In genomic region chr9:99113418-99114048, GRCh38 we compare ENCODE assay signal across 14 cellular contexts. TPM values are rescaled to one million over a fixed set of nuclear protein-coding genes. Genes with fewer than 3 reads are reported as not detected.
A peak's percentile ranks its signal among the peaks of the same experiment; 100 is the strongest.
DNase-seq lines count a peak whose midpoint lies in the region; ATAC-seq and TF ChIP-seq lines count a peak whose summit lies in the region.
"Had no signal": no experiment of that assay in that cellular context is flagged by ENCODE, and none has a peak within 500 bp of the region (broad histone marks: within the 10 kb centered on the region; RNA-seq: fewer than 3 reads in every experiment).

No MANE protein-coding gene starts in this region.

- no peak overlapping the region for H3K4me2 ChIP-seq in PC-9

- peak overlapping the region; percentile 77 to 89 for H3K4me3 Mint-ChIP-seq in activated T-cell treated with anti-CD3 and anti-CD28 coated beads, Interleukin-2, amount 50 U/mL, for 72 hours
- H3K4me3 Mint-ChIP-seq in WTC11: no peak overlapping the region

- H3K27me3 ChIP-seq in esophagus muscularis mucosa: no peaks in the 10 kb centered on the region
- H3K27me3 ChIP-seq in stomach smooth muscle (ENCODE audit: control insufficient read depth in 1 of 2, insufficient read depth in 2 of 2, low read length in 2 of 2): no peaks in the 10 kb centered on the region
- no peaks in the 10 kb centered on the region for H3K27me3 ChIP-seq in PC-9 (ENCODE audit: insufficient read depth, low read depth)
- H3K27me3 ChIP-seq: pancreas, upper lobe of right lung had no signal

- peaks cover 49% of the 10 kb centered on the region for H3K79me2 ChIP-seq in PC-9 (ENCODE audit: low read depth)

- H3K9ac ChIP-seq in stomach smooth muscle (ENCODE audit: low read length in 2 of 2): no peak overlapping the region

- 69% methylated on average over 2 of the region's 2 CpGs for WGBS in esophagus muscularis mucosa

- TF ChIP-seq EP300 in esophagus muscularis mucosa (IDR thresholded peaks at IDR 0.05): no peak

- H3K9me3 ChIP-seq in esophagus muscularis mucosa: no peaks in the 10 kb centered on the region
- no peaks in the 10 kb centered on the region for H3K9me3 ChIP-seq in stomach smooth muscle (ENCODE audit: control insufficient read depth in 2 of 2, low read length in 2 of 2)
- H3K9me3 ChIP-seq in PC-9 (ENCODE audit: insufficient read depth, low read depth): peaks cover 3% of the 10 kb centered on the region; the same call in 1 of the 2 replicates
- no peaks in the 10 kb centered on the region for H3K9me3 ChIP-seq in mucosa of descending colon
- H3K9me3 ChIP-seq: pancreas, upper lobe of right lung had no signal

- H3K4me1 ChIP-seq in esophagus muscularis mucosa (peaks cover 34 to 78% (median 73%) of the 10 kb centered on the region in 4 donors), stomach smooth muscle (ENCODE audit: control insufficient read depth, insufficient read depth, low read length) (peaks cover 5% of the 10 kb centered on the region), PC-9 (replicated peaks; ENCODE audit: insufficient read depth) (no peaks in the 10 kb centered on the region), mucosa of descending colon (ENCODE audit: low read depth) (peaks cover 12% of the 10 kb centered on the region)

- H3F3A ChIP-seq in PC-9 (ENCODE audit: insufficient read depth, low read depth): no peaks in the 10 kb centered on the region

- CTCF ChIA-PET in WTC11 (lab: Charles Lee): interaction anchor here (0.5 to 1.6 kb wide), 3 partner anchors 27 to 263 kb away, joined by 3 to 6 read pairs (median 4); no protein-coding TSS in a partner anchor
- CTCF ChIA-PET in PC-9 (lab: Charles Lee): interaction anchor here (0.6 kb wide), 1 partner anchor 26 kb away, joined by 3 read pairs; no protein-coding TSS in a partner anchor

- H4K20me1 ChIP-seq in PC-9 (ENCODE audit: insufficient read depth): no peaks in the 10 kb centered on the region; the same call in 1 of the 2 replicates

- no peak for TF ChIP-seq CTCF in WTC11 (IDR thresholded peaks at IDR 0.05)
- TF ChIP-seq CTCF in esophagus muscularis mucosa (IDR thresholded peaks at IDR 0.05): no peak
- no peak for TF ChIP-seq CTCF in PC-9 (conservative IDR thresholded peaks at IDR 0.05)
- no peak for TF ChIP-seq CTCF in mucosa of descending colon (IDR thresholded peaks at IDR 0.05)

- BruUV-seq in PC-9 (replicated peaks; lab: Mats Ljungman, UMichigan): no TSS peak

- H3K9me3 Mint-ChIP-seq in activated T-cell treated with anti-CD3 and anti-CD28 coated beads, Interleukin-2, amount 50 U/mL, for 72 hours: no peaks in the 10 kb centered on the region
- no peaks in the 10 kb centered on the region for H3K9me3 Mint-ChIP-seq in WTC11

- TF ChIP-seq POLR2A in esophagus muscularis mucosa (IDR thresholded peaks at IDR 0.05; ENCODE audit: low read depth): no peak

- POLR2A ChIA-PET in WTC11 (lab: Charles Lee) (interaction anchor here (0.8 kb wide), 1 partner anchor 9 kb away, joined by 3 read pairs; the partner anchor contains the start of gene TGFBR1), PC-9 (lab: Charles Lee; ENCODE audit: unreplicated experiment) (no interaction called here)

- peaks cover 74% of the 10 kb centered on the region for H3K4me1 Mint-ChIP-seq in activated T-cell treated with anti-CD3 and anti-CD28 coated beads, Interleukin-2, amount 50 U/mL, for 72 hours (ENCODE audit: low read depth)
- peaks cover 60% of the 10 kb centered on the region for H3K4me1 Mint-ChIP-seq in WTC11

- peak overlapping the region; percentile 91 for H3K27ac Mint-ChIP-seq in activated T-cell treated with anti-CD3 and anti-CD28 coated beads, Interleukin-2, amount 50 U/mL, for 72 hours
- peak overlapping the region; percentile 42 for H3K27ac Mint-ChIP-seq in WTC11

- intact Hi-C loops in esophagus muscularis mucosa (cut with DNase I): no loop called here
- intact Hi-C loops in PC-9 (cut with micrococcal nuclease; ENCODE audit: unreplicated experiment): no loop called here
- intact Hi-C loops in mucosa of descending colon (cut with DNase I, micrococcal nuclease): no loop called here

- H3K4me3 ChIP-seq in esophagus muscularis mucosa: no peak overlapping the region
- H3K4me3 ChIP-seq in stomach smooth muscle (ENCODE audit: low read length in 2 of 2): no peak overlapping the region
- H3K4me3 ChIP-seq in PC-9: no peak overlapping the region
- H3K4me3 ChIP-seq in mucosa of descending colon: no peak overlapping the region
- H3K4me3 ChIP-seq: pancreas, upper lobe of right lung had no signal

- H3K9me2 ChIP-seq in PC-9 (ENCODE audit: insufficient read depth): peaks cover 3% of the 10 kb centered on the region; the same call in 1 of the 2 replicates

- H2AFZ ChIP-seq in PC-9: no peak overlapping the region

- ATAC-seq in activated T-cell treated with anti-CD3 and anti-CD28 coated beads, Interleukin-2, amount 50 U/mL, for 72 hours (replicated peaks in 1 of 2): peak in 1 of 2 donors; percentile 52
- ATAC-seq in WTC11 (no peak), mucosa of descending colon (no peak), HG02623 (IDR thresholded peaks at IDR 0.05; ENCODE audit: unreplicated experiment) (no peak)
- ATAC-seq: pancreas, upper lobe of right lung had no signal

- no peak for DNase-seq in activated T-cell treated with anti-CD3 and anti-CD28 coated beads, Interleukin-2, amount 50 U/mL, for 72 hours
- DNase-seq in activated T-cell treated with anti-CD3 and anti-CD28 coated beads, Interleukin-2, amount 50 U/mL, for 48 hours: no peak
- no peak for DNase-seq in WTC11 (ENCODE audit: low spot score)
- DNase-seq in esophagus muscularis mucosa (ENCODE audit: extremely low spot score): no peak
- DNase-seq in PC-9: no peak
- DNase-seq in mucosa of descending colon: no peak
- DNase-seq: DMS 273 treated with DMSO at 0.1 percent for 48 hours, mesenchymal stem cell, NCI-H1436 treated with DMSO at 0.1 percent for 48 hours, NCI-H524, pancreas, upper lobe of right lung had no signal

- H3K36me3 Mint-ChIP-seq in activated T-cell treated with anti-CD3 and anti-CD28 coated beads, Interleukin-2, amount 50 U/mL, for 72 hours (ENCODE audit: insufficient read depth in 2 of 2): no peaks in the 10 kb centered on the region
- H3K36me3 Mint-ChIP-seq in WTC11: peaks cover under 1% of the 10 kb centered on the region; the same call in 1 of the 2 replicates

- H3K27me3 Mint-ChIP-seq in activated T-cell treated with anti-CD3 and anti-CD28 coated beads, Interleukin-2, amount 50 U/mL, for 72 hours (ENCODE audit: low read depth): no peaks in the 10 kb centered on the region
- H3K27me3 Mint-ChIP-seq in WTC11 (ENCODE audit: low read depth): no peaks in the 10 kb centered on the region

- H3K27ac ChIP-seq in esophagus muscularis mucosa (replicated peaks in 1 of 4) (peak overlapping the region in 3 of 4 donors; percentile 2 to 30 (median 5)), stomach smooth muscle (ENCODE audit: low read length) (peak overlapping the region; percentile 3), PC-9 (no peak overlapping the region)
- H3K27ac ChIP-seq: pancreas, upper lobe of right lung had no signal

- H3K36me3 ChIP-seq in esophagus muscularis mucosa: no peaks in the 10 kb centered on the region
- no peaks in the 10 kb centered on the region for H3K36me3 ChIP-seq in stomach smooth muscle (ENCODE audit: control insufficient read depth in 2 of 2, insufficient read depth in 2 of 2, low read length in 2 of 2)
- H3K36me3 ChIP-seq in PC-9 (ENCODE audit: low read depth): no peaks in the 10 kb centered on the region
- H3K36me3 ChIP-seq in mucosa of descending colon (ENCODE audit: low read depth): no peaks in the 10 kb centered on the region
- H3K36me3 ChIP-seq: pancreas, upper lobe of right lung had no signal

TF ChIP-seq in WTC11, 78 proteins besides CTCF, POLR2A, EP300 and RAD21 (continues in another document):
- no peak for TF ChIP-seq ZNF232 (CRISPR knock-in tag; IDR thresholded peaks at IDR 0.05)
- TF ChIP-seq FOXK1 (CRISPR knock-in tag; IDR thresholded peaks at IDR 0.05): no peak
- no peak for TF ChIP-seq STAT6 (CRISPR knock-in tag; conservative IDR thresholded peaks at IDR 0.05; ENCODE audit: low read depth)
- TF ChIP-seq CDX4 (CRISPR knock-in tag; IDR thresholded peaks at IDR 0.05; ENCODE audit: borderline replicate concordance): no peak

RNA-seq across cellular contexts. Expression of gene TGFBR1, which starts 8.6 kb away (rescaled TPM):
- 10 to 100 TPM; 31.0 to 33.5 TPM for total RNA-seq in activated T-cell treated with anti-CD3 and anti-CD28 coated beads, Interleukin-2, amount 50 U/mL, for 72 hours
- 39.0 to 44.6 TPM (median 42.4 TPM) in 3 replicates for total RNA-seq in WTC11 (2021)
- 10 to 100 TPM; 33.7 to 63.1 (median 48.1) TPM for total RNA-seq in esophagus muscularis mucosa
- 17.1 and 18.3 TPM in 2 replicates for total RNA-seq in PC-9 (2021)
- total RNA-seq in mucosa of descending colon: 10 to 100 TPM; 23.7 to 71.6 (median 24.7) TPM
